Comparison of ENCODE assay signal across 1 cellular context in genomic region chr17:67879662-67880061, GRCh38.
TF ChIP-seq lines count a peak whose summit lies in the region.

No MANE protein-coding gene starts in this region.

TF ChIP-seq in K562, 482 proteins besides CTCF, POLR2A, EP300 and RAD21 (continued from another document):
- TF ChIP-seq ELK3 (CRISPR knock-in tag; IDR thresholded peaks at IDR 0.05) (no peak), TRIM25 (IDR thresholded peaks at IDR 0.05; ENCODE audit: borderline replicate concordance) (no peak), ZNF274 (IDR thresholded peaks at IDR 0.05; ENCODE audit: borderline replicate concordance, low read depth, low read length) (no peak), NFE2L1 (tag; IDR thresholded peaks at IDR 0.05; ENCODE audit: borderline replicate concordance, low read depth) (no peak), SETDB1 (IDR thresholded peaks at IDR 0.05; ENCODE audit: low read length) (no peak), OTX1 (CRISPR knock-in tag; IDR thresholded peaks at IDR 0.05) (no peak), TSHZ1 (CRISPR knock-in tag; IDR thresholded peaks at IDR 0.05) (no peak), SLC30A9 (CRISPR knock-in tag; IDR thresholded peaks at IDR 0.05) (no peak), NFATC3 (IDR thresholded peaks at IDR 0.05) (no peak)
